Comparison of ENCODE assay signal across 9 cellular contexts in the genomic region with DNA sequence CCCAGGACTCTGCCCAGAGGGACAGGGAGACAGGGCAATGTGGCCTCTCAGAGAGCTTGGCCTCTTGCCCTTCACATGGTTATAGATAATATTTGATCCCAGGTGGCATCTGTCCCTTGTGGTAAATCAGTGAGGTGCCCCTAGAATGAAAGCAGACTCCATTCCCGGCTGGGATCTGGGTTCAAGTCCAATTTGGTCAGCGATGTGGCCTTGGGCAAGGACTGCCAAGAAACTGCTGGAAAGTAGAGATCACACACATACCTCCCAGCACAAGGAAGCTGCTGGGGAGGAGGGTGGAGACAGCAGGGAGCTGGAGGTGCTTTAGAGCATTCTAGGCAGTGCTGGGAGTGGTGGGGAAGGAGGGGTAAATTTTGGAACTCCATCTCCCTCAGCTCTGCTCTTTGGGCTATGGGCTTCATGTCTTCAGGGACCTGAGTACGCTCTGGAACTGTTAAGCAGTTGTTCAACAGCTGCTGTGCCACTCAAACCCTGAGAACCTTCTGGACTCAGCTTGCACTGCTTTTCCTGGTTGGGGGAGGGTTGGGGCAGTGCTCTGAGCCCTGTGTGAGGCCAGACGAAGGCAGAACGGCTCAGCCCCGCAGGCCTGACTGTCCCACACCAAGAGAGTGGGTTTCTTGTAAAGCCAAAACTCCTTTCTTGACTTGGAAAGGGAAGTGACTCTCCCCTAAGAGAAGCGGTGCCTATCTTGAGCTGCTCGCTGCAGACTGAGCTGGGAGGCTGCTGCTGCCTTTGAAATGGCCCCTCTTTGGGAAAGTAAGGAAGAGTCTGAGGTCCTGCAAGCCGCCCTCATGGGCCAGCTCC. TPM values are rescaled to one million over a fixed set of nuclear protein-coding genes. Genes with fewer than 3 reads are reported as not detected.
DNase-seq lines count a peak whose midpoint lies in the region; ATAC-seq and TF ChIP-seq lines count a peak whose summit lies in the region.
"Had no signal": no experiment of that assay in that cellular context is flagged by ENCODE, and none has a peak within 500 bp of the region (broad histone marks: within the 10 kb centered on the region; RNA-seq: fewer than 3 reads in every experiment).

No MANE protein-coding gene starts in this region.

- no peak for TF ChIP-seq CTCF in vagina (IDR thresholded peaks at IDR 0.05)

- ATAC-seq in stimulated activated naive CD8-positive, alpha-beta T cell treated with anti-CD3 and anti-CD28 coated beads, Interleukin-15, Interleukin-2, amounts not matched to agents 100 U/mL and 50 U/mL, for 24 hours, result no peak
- no peak for ATAC-seq in activated naive CD8-positive, alpha-beta T cell treated with anti-CD3 and anti-CD28 coated beads, Interleukin-2, amount 50 U/mL, for 24 hours
- ATAC-seq in HG02678 (IDR thresholded peaks at IDR 0.05; ENCODE audit: unreplicated experiment), result no peak

- no peaks in the 10 kb centered on the region for H3K27me3 Mint-ChIP-seq in stimulated activated naive CD8-positive, alpha-beta T cell treated with anti-CD3 and anti-CD28 coated beads, Interleukin-15, Interleukin-2, amounts not matched to agents 100 ng/mL and 50 ng/mL, for 24 hours
- H3K27me3 Mint-ChIP-seq in activated naive CD8-positive, alpha-beta T cell treated with anti-CD3 and anti-CD28 coated beads, Interleukin-2, amount 50 U/mL, for 24 hours, result no peaks in the 10 kb centered on the region

- no peaks in the 10 kb centered on the region for H3K9me3 ChIP-seq in vagina

- peak overlapping the region; percentile 64 for H3K27ac ChIP-seq in vagina

- H3K4me3 ChIP-seq in vagina, result no peak overlapping the region

- H3K4me1 ChIP-seq in vagina, result peaks cover 21% of the 10 kb centered on the region

- intact Hi-C loops in vagina (cut with DNase I), result no loop called here

- H3K4me1 Mint-ChIP-seq in stimulated activated naive CD8-positive, alpha-beta T cell treated with anti-CD3 and anti-CD28 coated beads, Interleukin-15, Interleukin-2, amounts not matched to agents 100 ng/mL and 50 ng/mL, for 24 hours (ENCODE audit: low read depth), result peaks cover 95% of the 10 kb centered on the region
- peaks cover 93% of the 10 kb centered on the region for H3K4me1 Mint-ChIP-seq in activated naive CD8-positive, alpha-beta T cell treated with anti-CD3 and anti-CD28 coated beads, Interleukin-2, amount 50 U/mL, for 24 hours

- peak overlapping the region; percentile 92 for H3K27ac Mint-ChIP-seq in stimulated activated naive CD8-positive, alpha-beta T cell treated with anti-CD3 and anti-CD28 coated beads, Interleukin-15, Interleukin-2, amounts not matched to agents 100 ng/mL and 50 ng/mL, for 24 hours
- H3K27ac Mint-ChIP-seq in activated naive CD8-positive, alpha-beta T cell treated with anti-CD3 and anti-CD28 coated beads, Interleukin-2, amount 50 U/mL, for 24 hours, result peak overlapping the region; percentile 81

- no peaks in the 10 kb centered on the region for H3K27me3 ChIP-seq in vagina

- peaks cover 72% of the 10 kb centered on the region for H3K36me3 Mint-ChIP-seq in stimulated activated naive CD8-positive, alpha-beta T cell treated with anti-CD3 and anti-CD28 coated beads, Interleukin-15, Interleukin-2, amounts not matched to agents 100 ng/mL and 50 ng/mL, for 24 hours (ENCODE audit: low read depth)
- H3K36me3 Mint-ChIP-seq in activated naive CD8-positive, alpha-beta T cell treated with anti-CD3 and anti-CD28 coated beads, Interleukin-2, amount 50 U/mL, for 24 hours (ENCODE audit: low read depth), result peaks cover 50% of the 10 kb centered on the region

- DNase-seq in stimulated activated naive CD8-positive, alpha-beta T cell treated with anti-CD3 and anti-CD28 coated beads, Interleukin-15, Interleukin-2, amounts not matched to agents 100 U/mL and 50 U/mL, for 24 hours, result no peak
- DNase-seq in activated naive CD8-positive, alpha-beta T cell treated with anti-CD3 and anti-CD28 coated beads, Interleukin-2, amount 50 U/mL, for 24 hours, result no peak
- DNase-seq in mesenteric fat pad (ENCODE audit: low spot score) (peak; percentile 81), vagina (ENCODE audit: extremely low spot score in 2 of 2) (peak in 1 of 2 donors; percentile 74), SW480 (ENCODE audit: low spot score) (no peak), kidney glomerular epithelial cell (lab: John Stamatoyannopoulos, UW) (no peak)
- DNase-seq: mammary epithelial cell had no signal

- no peak for TF ChIP-seq POLR2A in vagina (IDR thresholded peaks at IDR 0.05)

- H3K9me3 Mint-ChIP-seq in stimulated activated naive CD8-positive, alpha-beta T cell treated with anti-CD3 and anti-CD28 coated beads, Interleukin-15, Interleukin-2, amounts not matched to agents 100 ng/mL and 50 ng/mL, for 24 hours, result no peaks in the 10 kb centered on the region
- H3K9me3 Mint-ChIP-seq in activated naive CD8-positive, alpha-beta T cell treated with anti-CD3 and anti-CD28 coated beads, Interleukin-2, amount 50 U/mL, for 24 hours, result no peaks in the 10 kb centered on the region

- H3K4me3 Mint-ChIP-seq in stimulated activated naive CD8-positive, alpha-beta T cell treated with anti-CD3 and anti-CD28 coated beads, Interleukin-15, Interleukin-2, amounts not matched to agents 100 ng/mL and 50 ng/mL, for 24 hours, result peak overlapping the region; percentile 64
- H3K4me3 Mint-ChIP-seq in activated naive CD8-positive, alpha-beta T cell treated with anti-CD3 and anti-CD28 coated beads, Interleukin-2, amount 50 U/mL, for 24 hours, result peak overlapping the region; percentile 76

- H3K36me3 ChIP-seq in vagina, result no peaks in the 10 kb centered on the region

RNA-seq across cellular contexts. Expression of a gene that starts 23.0 kb away (rescaled TPM):
- 28.8 TPM for total RNA-seq in mesenteric fat pad
- total RNA-seq in vagina, result 33.4 TPM

RNA-seq across cellular contexts. Expression of a gene that starts 50.7 kb away (rescaled TPM):
- not detected for total RNA-seq in mesenteric fat pad
- not detected for total RNA-seq in vagina
- total RNA-seq: mammary epithelial cell had no signal
